Comparison of ENCODE assay signal across 8 cellular contexts in genomic region chr6:34696189-34696738, GRCh38. TPM values are rescaled to one million over a fixed set of nuclear protein-coding genes. Genes with fewer than 3 reads are reported as not detected.
DNase-seq lines count a peak whose midpoint lies in the region; ATAC-seq, FAIRE-seq and TF ChIP-seq lines count a peak whose summit lies in the region.

No MANE protein-coding gene starts in this region.

- peak; percentile 27 for DNase-seq in H54 (ENCODE audit: insufficient read length, low spot score)
- peak; percentile 18 for DNase-seq in MM.1S
- DNase-seq in breast epithelium (ENCODE audit: low spot score in 2 of 2), result peak; percentile 65 to 68
- DNase-seq in left lung, result peak; percentile 60 to 91
- DNase-seq in stomach, result peak; percentile 48
- DNase-seq in NK-92 (lab: John Stamatoyannopoulos, UW; ENCODE audit: unreplicated experiment), result no peak
- no peak for DNase-seq in GM19240 (ENCODE audit: insufficient read length, low spot score)

- H3K4me3 ChIP-seq in MM.1S (ENCODE audit: low read length), result peak overlapping the region; percentile 98
- H3K4me3 ChIP-seq in breast epithelium, result peak overlapping the region; percentile 64 to 97 (median 86)
- peak overlapping the region; percentile 88 to 91 for H3K4me3 ChIP-seq in left lung
- peak overlapping the region; percentile 86 to 97 (median 88) for H3K4me3 ChIP-seq in stomach

- intact Hi-C loops in breast epithelium (cut with DNase I; ENCODE audit: low total_unique reads) (no loop called here), left lung (cut with DNase I) (no loop called here), stomach (cut with DNase I; ENCODE audit: low total_unique reads) (no loop called here)

- no peak for TF ChIP-seq EP300 in stomach (IDR thresholded peaks at IDR 0.05)

- TF ChIP-seq POLR2A in H54 (IDR thresholded peaks at IDR 0.05; ENCODE audit: low read depth, low read length), result no peak
- no peak for TF ChIP-seq POLR2A in breast epithelium (IDR thresholded peaks at IDR 0.05)
- TF ChIP-seq POLR2A in stomach (IDR thresholded peaks at IDR 0.05), result no peak

- H3K79me2 ChIP-seq in MM.1S (ENCODE audit: low read length), result peaks cover 53% of the 10 kb centered on the region

- peaks cover 9% of the 10 kb centered on the region for H3K4me1 ChIP-seq in MM.1S (ENCODE audit: low read length)
- peaks cover 0 to 12% of the 10 kb centered on the region in 2 donors for H3K4me1 ChIP-seq in breast epithelium
- H3K4me1 ChIP-seq in left lung, result peaks cover 6 to 52% of the 10 kb centered on the region in 2 donors
- H3K4me1 ChIP-seq in stomach, result peaks cover 17 to 54% (median 42%) of the 10 kb centered on the region in 4 donors

- H4K20me1 ChIP-seq in MM.1S (ENCODE audit: insufficient read depth, low read length), result no peaks in the 10 kb centered on the region

- no peak for TF ChIP-seq CTCF in MM.1S (IDR thresholded peaks at IDR 0.05; ENCODE audit: low read length)
- no peak for TF ChIP-seq CTCF in breast epithelium (IDR thresholded peaks at IDR 0.05)
- no peak for TF ChIP-seq CTCF in left lung (IDR thresholded peaks at IDR 0.05)
- no peak for TF ChIP-seq CTCF in stomach (IDR thresholded peaks at IDR 0.05)

- H3K27ac ChIP-seq in MM.1S (ENCODE audit: low read length), result peak overlapping the region; percentile 36; the same call in 1 of the 2 replicates
- H3K27ac ChIP-seq in breast epithelium, result peak overlapping the region; percentile 92 to 99
- H3K27ac ChIP-seq in left lung, result peak overlapping the region; percentile 92 to 93
- peak overlapping the region; percentile 92 to 97 (median 97) for H3K27ac ChIP-seq in stomach

- no peaks in the 10 kb centered on the region for H3K36me3 ChIP-seq in MM.1S (replicated peaks; ENCODE audit: insufficient read depth, low read length)
- H3K36me3 ChIP-seq in breast epithelium, result no peaks in the 10 kb centered on the region
- no peaks in the 10 kb centered on the region for H3K36me3 ChIP-seq in left lung
- no peaks in the 10 kb centered on the region for H3K36me3 ChIP-seq in stomach

- ATAC-seq in GM18498 (IDR thresholded peaks at IDR 0.05; ENCODE audit: unreplicated experiment), result peak; percentile 33
- peak; percentile 63 for ATAC-seq in left lung

- no peak for FAIRE-seq in H54 (lab: Jason Lieb, UNC)

- no peaks in the 10 kb centered on the region for H3K9me2 ChIP-seq in MM.1S (replicated peaks; ENCODE audit: insufficient read depth, low read length)

- H3K9me3 ChIP-seq in MM.1S (replicated peaks; ENCODE audit: insufficient read depth, low read length) (no peaks in the 10 kb centered on the region), breast epithelium (no peaks in the 10 kb centered on the region), left lung (no peaks in the 10 kb centered on the region), stomach (no peaks in the 10 kb centered on the region)

- WGBS in stomach, 5 donors, result 0 to 1% (median 1%) methylated on average over 17 to 41 of the region's 41 CpGs

- peak overlapping the region; percentile 91 for H3K4me2 ChIP-seq in MM.1S (ENCODE audit: low read depth, low read length)

- H2AFZ ChIP-seq in MM.1S (ENCODE audit: low read length), result peak overlapping the region; percentile 87

- H3K27me3 ChIP-seq in MM.1S (replicated peaks; ENCODE audit: insufficient read depth, low read length) (no peaks in the 10 kb centered on the region), breast epithelium (no peaks in the 10 kb centered on the region), left lung (no peaks in the 10 kb centered on the region), stomach (no peaks in the 10 kb centered on the region)

- no peaks in the 10 kb centered on the region for H3F3A ChIP-seq in MM.1S (ENCODE audit: insufficient read depth, low read length)

- H3K9ac ChIP-seq in MM.1S (ENCODE audit: low read length), result peak overlapping the region; percentile 90

RNA-seq across cellular contexts. Expression of gene ILRUN, which starts 0.3 kb away (rescaled TPM):
- total RNA-seq in breast epithelium, result 10 to 100 TPM; 58.3 to 87.1 (median 63.7) TPM
- total RNA-seq in left lung, result 10 to 100 TPM; 75.9 to 82.9 TPM
- 10 to 100 TPM; 27.4 to 89.3 (median 45.2) TPM for total RNA-seq in stomach
- 10 to 100 TPM; 27.0 to 44.7 (median 40.6) TPM for polyA plus RNA-seq in stomach

Comparison
In these comparisons a context has a peak if more than half of its experiments do, and no peak if none do; other contexts are left out.
1. DNase-seq: peak in H54 (single experiment), MM.1S (single experiment), breast epithelium (2 of 2), left lung (2 of 2) and stomach (single experiment); none in NK-92 (single experiment) and GM19240 (single experiment).
2. H3K27ac ChIP-seq: peak in every context shown above with its lines; median percentile 97 in stomach; 96 in breast epithelium; 92 in left lung; 36 in MM.1S.
3. Peak in every context shown above with its lines, with median percentiles within 50 percentile points of each other: H3K4me3 ChIP-seq.